27 cellular contexts compared by ENCODE assay signal in the genomic region with DNA sequence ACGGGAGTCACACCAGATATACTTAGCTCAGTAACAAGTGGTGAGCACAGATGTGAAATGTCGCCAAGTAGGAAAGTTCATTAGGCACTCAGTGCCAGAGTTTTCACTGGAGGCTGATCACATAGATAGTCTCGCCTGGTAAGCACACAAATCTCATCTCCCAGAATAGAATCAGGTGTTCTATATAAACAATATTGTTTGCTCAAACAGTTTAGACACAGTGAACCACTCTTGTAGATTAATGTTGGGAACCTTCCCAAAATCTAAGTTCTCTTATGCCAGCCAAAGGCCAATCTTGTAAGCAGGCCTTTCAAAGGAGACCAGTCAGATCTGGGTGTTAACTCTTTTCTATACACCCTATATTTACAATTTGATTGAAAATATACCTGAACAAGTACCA.
"Had no signal": no experiment of that assay in that cellular context is flagged by ENCODE, and none has a peak within 500 bp of the region (broad histone marks: within the 10 kb centered on the region; RNA-seq: fewer than 3 reads in every experiment).

No MANE protein-coding gene starts in this region.

- H3K79me2 ChIP-seq: hepatocyte had no signal

- H3K27me3 ChIP-seq: gastrocnemius medialis, heart left ventricle, hepatocyte, right atrium auricular region, stomach, thyroid gland, vagina had no signal

- H3K4me2 ChIP-seq: hepatocyte had no signal

- H2AFZ ChIP-seq: hepatocyte had no signal

- H3K36me3 ChIP-seq: gastrocnemius medialis, heart left ventricle, prostate gland, right atrium auricular region, stomach, thyroid gland, vagina had no signal

- H3K4me3 Mint-ChIP-seq: dendritic cell treated with granulocyte-macrophage colony-stimulating factor and Interleukin-4, amounts not matched to agents 40 ng/mL and 50 ng/mL, for 4 days; endodermal cell; mesothelial cell of epicardium; naive thymus-derived CD8-positive, alpha-beta T cell; nephron progenitor cell; stimulated activated effector memory CD8-positive, alpha-beta T cell treated with anti-CD3 and anti-CD28 coated beads, Interleukin-12 subunit alpha, Interleukin-12 subunit beta, amount 100 ng/mL, for 72 hours had no signal

- H3K27ac ChIP-seq: epithelial cell of prostate, gastrocnemius medialis, heart left ventricle, hepatocyte, prostate gland, right atrium auricular region, stomach, thyroid gland, vagina had no signal

- H3K4me1 ChIP-seq: gastrocnemius medialis, heart left ventricle, prostate gland, right atrium auricular region, stomach, thyroid gland, vagina had no signal

- H3K27me3 Mint-ChIP-seq: dendritic cell treated with granulocyte-macrophage colony-stimulating factor and Interleukin-4, amounts not matched to agents 40 ng/mL and 50 ng/mL, for 4 days; naive thymus-derived CD8-positive, alpha-beta T cell had no signal

- H3K36me3 Mint-ChIP-seq: stimulated activated effector memory CD8-positive, alpha-beta T cell treated with anti-CD3 and anti-CD28 coated beads, Interleukin-12 subunit alpha, Interleukin-12 subunit beta, amount 100 ng/mL, for 72 hours had no signal

- H3K4me1 Mint-ChIP-seq: endodermal cell; mesothelial cell of epicardium; naive thymus-derived CD8-positive, alpha-beta T cell; nephron progenitor cell; stimulated activated effector memory CD8-positive, alpha-beta T cell treated with anti-CD3 and anti-CD28 coated beads, Interleukin-12 subunit alpha, Interleukin-12 subunit beta, amount 100 ng/mL, for 72 hours had no signal

- H3K27ac Mint-ChIP-seq: dendritic cell treated with granulocyte-macrophage colony-stimulating factor and Interleukin-4, amounts not matched to agents 40 ng/mL and 50 ng/mL, for 4 days; endodermal cell; mesothelial cell of epicardium; naive thymus-derived CD8-positive, alpha-beta T cell; nephron progenitor cell; stimulated activated effector memory CD8-positive, alpha-beta T cell treated with anti-CD3 and anti-CD28 coated beads, Interleukin-12 subunit alpha, Interleukin-12 subunit beta, amount 100 ng/mL, for 72 hours had no signal

- H3K4me3 ChIP-seq: gastrocnemius medialis, heart left ventricle, hepatocyte, prostate gland, right atrium auricular region, stomach, thyroid gland, vagina had no signal

- ATAC-seq: esophagus mucosa; gastrocnemius medialis; heart left ventricle; left lobe of liver; naive thymus-derived CD8-positive, alpha-beta T cell; sciatic nerve; stimulated activated effector memory CD8-positive, alpha-beta T cell treated with anti-CD3 and anti-CD28 coated beads, Interleukin-12 subunit alpha, Interleukin-12 subunit beta, amount 100 ng/mL, for 72 hours had no signal

- H3K9me3 ChIP-seq: gastrocnemius medialis, prostate gland, thyroid gland, vagina had no signal

- DNase-seq: effector CD8-positive, alpha-beta T cell; endodermal cell; foreskin fibroblast; gastrocnemius medialis; heart left ventricle; kidney; mesenchymal stem cell; naive thymus-derived CD8-positive, alpha-beta T cell; nephron progenitor cell; nucleus accumbens; stimulated activated CD4-positive, alpha-beta T cell treated with anti-CD3 and anti-CD28 coated beads, Interleukin-2, amount 100 ng/mL, for 24 hours; stimulated activated CD4-positive, alpha-beta T cell treated with anti-CD3 and anti-CD28 coated beads, Interleukin-4, amount 100 ng/mL, for 24 hours; stimulated activated naive CD4-positive, alpha-beta T cell treated with Interleukin-2 at 50 U/mL for 16 hours; stomach; thyroid gland; trophoblast cell had no signal
